Comparison of ENCODE assay signal across 18 cellular contexts in the genomic region with DNA sequence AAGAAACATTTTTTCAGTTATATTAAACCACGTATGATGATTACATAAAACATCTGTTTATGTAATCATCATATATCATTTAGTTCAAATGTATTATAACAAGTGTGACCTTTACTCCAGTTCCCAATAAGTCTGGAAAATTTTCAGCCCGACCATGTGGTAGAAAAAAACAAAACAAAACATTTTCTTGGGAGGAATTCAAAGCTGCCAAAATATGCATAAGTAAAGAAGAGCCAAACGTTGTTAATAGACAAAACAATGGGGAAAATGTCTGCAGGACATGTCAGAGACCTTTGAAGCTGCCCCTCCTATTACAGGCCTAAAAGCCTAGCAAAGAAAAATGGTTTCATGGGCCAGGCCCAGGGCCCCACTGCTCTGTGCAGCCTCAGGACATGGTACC.
DNase-seq lines count a peak whose midpoint lies in the region; ATAC-seq, FAIRE-seq and TF ChIP-seq lines count a peak whose summit lies in the region.
"Had no signal": no experiment of that assay in that cellular context is flagged by ENCODE, and none has a peak within 500 bp of the region (broad histone marks: within the 10 kb centered on the region; RNA-seq: fewer than 3 reads in every experiment).

No MANE protein-coding gene starts in this region.

- H3K27me3 ChIP-seq in IMR-90 (ENCODE audit: control insufficient read depth, insufficient read depth, low read length), result no peaks in the 10 kb centered on the region
- H3K27me3 ChIP-seq in mesenchymal stem cell (ENCODE audit: control insufficient read depth in 1 of 2, insufficient read depth in 1 of 2, low read length in 2 of 2), result no peaks in the 10 kb centered on the region

- POLR2A ChIA-PET in IMR-90 (lab: Charles Lee; ENCODE audit: unreplicated experiment), result no interaction called here

- H3K4me3 ChIP-seq in AG10803 (ENCODE audit: low read length) (no peak overlapping the region), IMR-90 (ENCODE audit: insufficient read depth, low read depth, low read length) (no peak overlapping the region), mesenchymal stem cell (ENCODE audit: insufficient read depth in 1 of 2, low read depth in 1 of 2, low read length in 2 of 2) (no peak overlapping the region)

- H4K8ac ChIP-seq in IMR-90 (ENCODE audit: low read depth in 2 of 2, low read length in 2 of 2) (peak overlapping the region; percentile 42 to 66; a peak in 1 of 4 replicates), mesenchymal stem cell (ENCODE audit: low read length) (no peak overlapping the region)

- TF ChIP-seq CTCF in AG10803 (conservative IDR thresholded peaks at IDR 0.05; ENCODE audit: low read length) (no peak), IMR-90 (conservative IDR thresholded peaks at IDR 0.05; ENCODE audit: low read depth, low read length) (no peak)

- intact Hi-C loops in IMR-90 (cut with micrococcal nuclease), result no loop called here

- no peak for FAIRE-seq in urothelium cell line (lab: Jason Lieb, UNC)

- no peak overlapping the region; the same call in 1 of the 2 replicates for H3K4me2 ChIP-seq in IMR-90 (ENCODE audit: low read depth, low read length)
- H3K4me2 ChIP-seq in mesenchymal stem cell (ENCODE audit: low read length, poor library complexity, severe bottlenecking), result no peak overlapping the region
- H3K4me2 ChIP-seq: KMS-11 had no signal

- no peak for TF ChIP-seq POLR2A in IMR-90 (IDR thresholded peaks at IDR 0.05; ENCODE audit: low read depth, low read length)

- H3K18ac ChIP-seq in IMR-90 (ENCODE audit: low read depth, low read length) (peak overlapping the region; percentile 53; the same call in 1 of the 2 replicates), mesenchymal stem cell (ENCODE audit: low read depth in 1 of 2, low read length in 2 of 2) (peak overlapping the region; percentile 1 to 9)

- DNase-seq in AG10803 (ENCODE audit: low read depth) (peak; percentile 79), IMR-90 (peak; percentile 22), fibroblast of gingiva (ENCODE audit: low read depth) (peak; percentile 44), mesenchymal stem cell (no peak), NCI-H2107 treated with DMSO at 0.1 percent for 48 hours (lab: John Stamatoyannopoulos, UW; ENCODE audit: unreplicated experiment) (no peak), urothelium cell line (ENCODE audit: low spot score) (no peak), pons (ENCODE audit: low spot score) (no peak)
- DNase-seq in activated CD8-positive, alpha-beta memory T cell treated with anti-CD3 and anti-CD28 coated beads, Interleukin-2, amount 50 U/mL, for 4 hours, result no peak
- DNase-seq: C1 segment of cervical spinal cord; CD8-positive, alpha-beta memory T cell; H9; MV-4-11; NCI-H1417; NCI-H187 treated with DMSO at 0.1 percent for 48 hours; NCI-H226; NCI-H524; SHP77 had no signal

- H3K9me1 ChIP-seq in IMR-90 (ENCODE audit: insufficient read depth, low read length), result peaks cover 3% of the 10 kb centered on the region

- H2AFZ ChIP-seq in IMR-90 (replicated peaks; ENCODE audit: low read length, poor library complexity) (no peak overlapping the region), mesenchymal stem cell (ENCODE audit: low read depth, low read length) (no peak overlapping the region)

- H3K4ac ChIP-seq in IMR-90 (ENCODE audit: low read depth, low read length) (peak overlapping the region; percentile 84), mesenchymal stem cell (ENCODE audit: low read depth in 1 of 2, low read length in 2 of 2) (no peak overlapping the region)

- no peak overlapping the region for H3K23ac ChIP-seq in IMR-90 (ENCODE audit: low read depth, low read length)
- no peak overlapping the region for H3K23ac ChIP-seq in mesenchymal stem cell (ENCODE audit: low read length in 2 of 2)

- no peaks in the 10 kb centered on the region for H3K9me3 ChIP-seq in IMR-90 (ENCODE audit: control insufficient read depth, insufficient read depth, low read length)
- no peaks in the 10 kb centered on the region for H3K9me3 ChIP-seq in mesenchymal stem cell (ENCODE audit: control insufficient read depth, low read length)

- peak; percentile 28 for ATAC-seq in IMR-90 (ENCODE audit: low read depth)

- dilution Hi-C loops in IMR-90 (cut with HindIII; ENCODE audit: low sequenced_read_pairs, unreplicated experiment), result no loop called here

- peak overlapping the region; percentile 77 for H2BK20ac ChIP-seq in IMR-90 (ENCODE audit: low read depth, low read length)

- no TSS peak for BruUV-seq in IMR-90 (replicated peaks; lab: Mats Ljungman, UMichigan)

- peak overlapping the region; percentile 90; the same call in 1 of the 2 replicates for H2AK5ac ChIP-seq in IMR-90 (ENCODE audit: low read depth, low read length)
- H2AK5ac ChIP-seq in mesenchymal stem cell (ENCODE audit: low read length, severe bottlenecking), result no peak overlapping the region

- no CpG with 5 or more reads among the region's 3 CpGs for WGBS in IMR-90 (ENCODE audit: extremely low coverage in 2 of 2, insufficient read length in 1 of 2), 2 experiments
- WGBS in mesenchymal stem cell, result 56% methylated on average over 2 of the region's 3 CpGs

- TF ChIP-seq RAD21 in IMR-90 (IDR thresholded peaks at IDR 0.05; ENCODE audit: low read length), result no peak

- no peak overlapping the region for H2AK9ac ChIP-seq in IMR-90 (replicated peaks; ENCODE audit: low read depth, low read length, poor library complexity)

- H3K4me1 ChIP-seq in IMR-90 (ENCODE audit: control insufficient read depth, insufficient read depth, low read length), result peaks cover 6% of the 10 kb centered on the region; the same call in 1 of the 2 replicates
- H3K4me1 ChIP-seq in mesenchymal stem cell (ENCODE audit: control insufficient read depth, insufficient read depth, low read depth, low read length), result no peaks in the 10 kb centered on the region

- H2BK120ac ChIP-seq in IMR-90 (ENCODE audit: low read depth, low read length) (peak overlapping the region; percentile 83), mesenchymal stem cell (ENCODE audit: low read depth, low read length) (no peak overlapping the region)

- in situ Hi-C loops in IMR-90 (cut with MboI; ENCODE audit: low sequenced_read_pairs), result no loop called here

- H3K27ac ChIP-seq in IMR-90 (ENCODE audit: insufficient read depth, low read length), result peak overlapping the region; percentile 77; the same call in 1 of the 2 replicates
- H3K27ac ChIP-seq in mesenchymal stem cell (ENCODE audit: low read length, poor library complexity, severe bottlenecking), result no peak overlapping the region
- H3K27ac ChIP-seq: KMS-11 had no signal

- H3K14ac ChIP-seq in IMR-90 (replicated peaks; ENCODE audit: low read depth, low read length) (peak overlapping the region; percentile 78; the same call in 1 of the 2 replicates), mesenchymal stem cell (ENCODE audit: low read length in 2 of 2) (no peak overlapping the region)

- peak overlapping the region; percentile 31; the same call in 1 of the 2 replicates for H4K5ac ChIP-seq in IMR-90 (ENCODE audit: low read depth, low read length)

- H2BK12ac ChIP-seq in mesenchymal stem cell (ENCODE audit: low read length in 2 of 2), result peak overlapping the region in 1 of 2 experiments; percentile 92

- H2BK15ac ChIP-seq in IMR-90 (ENCODE audit: low read depth, low read length) (no peak overlapping the region), mesenchymal stem cell (ENCODE audit: low read depth, poor library complexity, severe bottlenecking) (no peak overlapping the region)

- H3K9ac ChIP-seq in IMR-90 (ENCODE audit: low read depth, low read length) (no peak overlapping the region), mesenchymal stem cell (ENCODE audit: low read length) (no peak overlapping the region)
- H3K9ac ChIP-seq: KMS-11 had no signal

- no peaks in the 10 kb centered on the region for H3K79me1 ChIP-seq in IMR-90 (ENCODE audit: low read depth in 1 of 2, low read length in 2 of 2)
- H3K79me1 ChIP-seq in mesenchymal stem cell (replicated peaks; ENCODE audit: low read length, poor library complexity, severe bottlenecking), result no peaks in the 10 kb centered on the region

- CTCF ChIA-PET in IMR-90 (lab: Yijun Ruan, JAX), result interaction anchor here (0.6 kb wide), 1 partner anchor 732 kb away, joined by 5 read pairs; no protein-coding TSS in a partner anchor

- H4K20me1 ChIP-seq in IMR-90 (ENCODE audit: insufficient read depth, low read length), result no peaks in the 10 kb centered on the region

- H3K56ac ChIP-seq in IMR-90 (ENCODE audit: extremely low read depth, insufficient read depth, low read length), result no peak overlapping the region

- H4K91ac ChIP-seq in IMR-90 (ENCODE audit: insufficient read depth, low read depth, low read length) (peak overlapping the region; percentile 37; the same call in 1 of the 2 replicates), mesenchymal stem cell (ENCODE audit: low read length) (no peak overlapping the region)

- H2BK5ac ChIP-seq in IMR-90 (ENCODE audit: low read depth, low read length, poor library complexity, severe bottlenecking), result peak overlapping the region; percentile 9
- no peak overlapping the region for H2BK5ac ChIP-seq in mesenchymal stem cell (ENCODE audit: low read depth, low read length, poor library complexity, severe bottlenecking)

- H3K36me3 ChIP-seq in IMR-90 (ENCODE audit: control insufficient read depth, insufficient read depth, low read length) (no peaks in the 10 kb centered on the region), mesenchymal stem cell (ENCODE audit: control insufficient read depth in 1 of 2, insufficient read depth in 2 of 2, low read depth in 1 of 2, low read length in 2 of 2) (no peaks in the 10 kb centered on the region)

TF ChIP-seq in IMR-90, 13 proteins besides CTCF, POLR2A, EP300 and RAD21 (continues in another document):
- no peak for TF ChIP-seq NFE2L2 (IDR thresholded peaks at IDR 0.05; ENCODE audit: low read depth, low read length)
- no peak for TF ChIP-seq ELK1 (IDR thresholded peaks at IDR 0.05; ENCODE audit: borderline replicate concordance, low read depth, low read length)
- no peak for TF ChIP-seq SMC3 (IDR thresholded peaks at IDR 0.05; ENCODE audit: low read depth, low read length)
- TF ChIP-seq BHLHE40 (IDR thresholded peaks at IDR 0.05; ENCODE audit: low read depth, low read length), result no peak
- no peak for TF ChIP-seq MAFK (IDR thresholded peaks at IDR 0.05; ENCODE audit: low read depth, low read length)
- no peak for TF ChIP-seq RCOR1 (IDR thresholded peaks at IDR 0.05; ENCODE audit: insufficient replicate concordance, low read length)
- TF ChIP-seq FOS (IDR thresholded peaks at IDR 0.05; ENCODE audit: low read depth, low read length), result no peak

Comparison
In these comparisons a context has a peak if more than half of its experiments do, and no peak if none do; other contexts are left out.
1. DNase-seq: peak in AG10803 (single experiment), IMR-90 (single experiment) and fibroblast of gingiva (single experiment); none in mesenchymal stem cell (single experiment), NCI-H2107 treated with DMSO at 0.1 percent for 48 hours (single experiment), urothelium cell line (single experiment), pons (single experiment) and activated CD8-positive, alpha-beta memory T cell treated with anti-CD3 and anti-CD28 coated beads, Interleukin-2, amount 50 U/mL, for 4 hours (single experiment).